Comparison of ENCODE assay signal across 11 cellular contexts in genomic region chr12:2301531-2302461, GRCh38.
DNase-seq lines count a peak whose midpoint lies in the region; ATAC-seq, FAIRE-seq and TF ChIP-seq lines count a peak whose summit lies in the region.
"Had no signal": no experiment of that assay in that cellular context is flagged by ENCODE, and none has a peak within 500 bp of the region (broad histone marks: within the 10 kb centered on the region; RNA-seq: fewer than 3 reads in every experiment).

No MANE protein-coding gene starts in this region.

- no TSS peak for BruUV-seq in HepG2 (replicated peaks; lab: Mats Ljungman, UMichigan)

- H3K4me2 ChIP-seq in GM23248 (ENCODE audit: unreplicated experiment) (peak overlapping the region; percentile 55), HepG2 (ENCODE audit: low read depth, low read length) (no peak overlapping the region)

- H2AFZ ChIP-seq in GM23248 (peak overlapping the region; percentile 46), HepG2 (ENCODE audit: low read length) (no peak overlapping the region)

- TF ChIP-seq EP300 in HepG2 (IDR thresholded peaks at IDR 0.05; ENCODE audit: low read depth in 2 of 2, low read length in 2 of 2) (no peak), HepG2 (CRISPR knock-in tag; IDR thresholded peaks at IDR 0.05; ENCODE audit: borderline replicate concordance) (no peak)

- TF ChIP-seq RAD21 in HepG2 (CRISPR knock-in tag; IDR thresholded peaks at IDR 0.05): no peak

- no peaks in the 10 kb centered on the region for H3K36me3 ChIP-seq in GM23248 (ENCODE audit: low read depth)
- H3K36me3 ChIP-seq in kidney (ENCODE audit: control insufficient read depth in 1 of 2, insufficient read depth in 2 of 2, low read length in 2 of 2): no peaks in the 10 kb centered on the region
- no peaks in the 10 kb centered on the region for H3K36me3 ChIP-seq in HepG2 (replicated peaks in 1 of 2; ENCODE audit: control insufficient read depth in 1 of 2, insufficient read depth in 2 of 2, low read length in 2 of 2)
- no peaks in the 10 kb centered on the region for H3K36me3 ChIP-seq in gastrocnemius medialis

- TF ChIP-seq CTCF in kidney (IDR thresholded peaks at IDR 0.05; ENCODE audit: borderline replicate concordance, extremely low read depth, insufficient read depth) (no peak), HepG2 (CRISPR knock-in tag; IDR thresholded peaks at IDR 0.05) (no peak), gastrocnemius medialis (IDR thresholded peaks at IDR 0.05 in 4 of 5, conservative IDR thresholded peaks at IDR 0.05 in 1 of 5) (no peak)

- H3K27me3 ChIP-seq in GM23248 (replicated peaks; ENCODE audit: insufficient read depth): no peaks in the 10 kb centered on the region
- H3K27me3 ChIP-seq in HepG2 (ENCODE audit: control insufficient read depth in 1 of 2, insufficient read depth in 2 of 2, low read length in 2 of 2): peaks cover 7 to 45% of the 10 kb centered on the region in 2 experiments; a peak in 4 of 5 replicates
- H3K27me3 ChIP-seq in gastrocnemius medialis: no peaks in the 10 kb centered on the region

- H3K9me3 ChIP-seq in GM23248 (ENCODE audit: low read depth): no peaks in the 10 kb centered on the region
- H3K9me3 ChIP-seq in kidney (ENCODE audit: control insufficient read depth in 1 of 2, low read length in 2 of 2): no peaks in the 10 kb centered on the region
- no peaks in the 10 kb centered on the region for H3K9me3 ChIP-seq in HepG2 (ENCODE audit: low read length)
- H3K9me3 ChIP-seq in gastrocnemius medialis: no peaks in the 10 kb centered on the region

- H4K20me1 ChIP-seq in GM23248 (ENCODE audit: insufficient read depth) (no peaks in the 10 kb centered on the region), HepG2 (ENCODE audit: insufficient read depth, low read length) (no peaks in the 10 kb centered on the region)

- FAIRE-seq in kidney (lab: Jason Lieb, UNC): no peak
- FAIRE-seq in HepG2 (lab: Jason Lieb, UNC): no peak

- H3K79me2 ChIP-seq in GM23248 (ENCODE audit: insufficient read depth): peaks cover 44% of the 10 kb centered on the region
- H3K79me2 ChIP-seq in HepG2 (ENCODE audit: insufficient read depth, low read length): no peaks in the 10 kb centered on the region

- peak overlapping the region; percentile 67 for H3K9ac ChIP-seq in GM23248
- no peak overlapping the region for H3K9ac ChIP-seq in kidney (ENCODE audit: low read length in 2 of 2)
- H3K9ac ChIP-seq in HepG2 (ENCODE audit: insufficient read depth, low read depth, low read length): no peak overlapping the region

- intact Hi-C loops in kidney (cut with DNase I): no loop called here
- intact Hi-C loops in HepG2 (cut with micrococcal nuclease; ENCODE audit: unreplicated experiment): no loop called here
- intact Hi-C loops in gastrocnemius medialis (cut with DNase I; ENCODE audit: low total_unique reads): no loop called here

- H3K4me1 ChIP-seq in GM23248 (ENCODE audit: insufficient read depth) (peaks cover 29% of the 10 kb centered on the region), kidney (ENCODE audit: control insufficient read depth in 1 of 2, insufficient read depth in 1 of 2, low read depth in 1 of 2, low read length in 2 of 2) (peaks cover 13 to 21% of the 10 kb centered on the region in 2 donors), HepG2 (ENCODE audit: insufficient read depth, low read length) (no peaks in the 10 kb centered on the region), gastrocnemius medialis (no peaks in the 10 kb centered on the region)

- in situ Hi-C loops in GM23248 (cut with MboI) (no loop called here), HepG2 (cut with HindIII; ENCODE audit: extremely low pct_ligation_motif_present, low pct_unique_long_range_greater_than_20kb) (no loop called here), gastrocnemius medialis (cut with MboI; ENCODE audit: low sequenced_read_pairs in 4 of 4) (no loop called here)

- WGBS in GM23248 (ENCODE audit: low coverage in 1 of 2, low lambda C conversion rate in 2 of 2, missing lambda C conversion rate in 2 of 2), 2 experiments: 14 to 19% methylated on average over 14 of the region's 14 CpGs
- 7% methylated on average over 11 of the region's 14 CpGs for WGBS in HepG2 (ENCODE audit: low lambda C conversion rate)

- peak; percentile 92 for DNase-seq in GM23248
- DNase-seq in cerebellum (ENCODE audit: low spot score): peak; percentile 42
- no peak for DNase-seq in kidney
- DNase-seq in stromal cell of bone marrow (ENCODE audit: low read depth): peak; percentile 73
- no peak for DNase-seq in DMS 273 (lab: John Stamatoyannopoulos, UW; ENCODE audit: unreplicated experiment)
- no peak for DNase-seq in HepG2 (ENCODE audit: low spot score)
- DNase-seq in gastrocnemius medialis: no peak
- DNase-seq: NCI-H2107 had no signal

- CTCF ChIA-PET in HepG2 (lab: Yijun Ruan, JAX; ENCODE audit: low intra/inter-chr PET ratio, low total read pairs): no interaction called here

- peak overlapping the region; percentile 80 for H3K27ac ChIP-seq in GM23248
- H3K27ac ChIP-seq in kidney (ENCODE audit: low read depth in 2 of 2, low read length in 2 of 2): peak overlapping the region; percentile 18 to 65
- H3K27ac ChIP-seq in HepG2 (ENCODE audit: extremely low read length, insufficient read depth, low read length): no peak overlapping the region
- peak overlapping the region in 1 of 4 donors; percentile 55 for H3K27ac ChIP-seq in gastrocnemius medialis
- H3K27ac ChIP-seq: VCaP had no signal

- TF ChIP-seq POLR2A in HepG2 (IDR thresholded peaks at IDR 0.05; ENCODE audit: insufficient read depth in 1 of 2, low read depth in 2 of 2, low read length in 2 of 2): no peak
- no peak for TF ChIP-seq POLR2A in gastrocnemius medialis (IDR thresholded peaks at IDR 0.05)

- peaks cover 26% of the 10 kb centered on the region for H3F3A ChIP-seq in GM23248 (ENCODE audit: insufficient read depth)

- ATAC-seq in HepG2: no peak
- ATAC-seq in GM18498 (IDR thresholded peaks at IDR 0.05; ENCODE audit: unreplicated experiment): no peak
- no peak for ATAC-seq in gastrocnemius medialis
- ATAC-seq: Panc1 had no signal

- H3K4me3 ChIP-seq in GM23248: peak overlapping the region; percentile 30
- no peak overlapping the region for H3K4me3 ChIP-seq in kidney (ENCODE audit: low read length in 2 of 2)
- H3K4me3 ChIP-seq in HepG2 (replicated peaks in 1 of 3; ENCODE audit: insufficient read depth in 1 of 3, low read depth in 2 of 3, low read length in 3 of 3): no peak overlapping the region
- no peak overlapping the region for H3K4me3 ChIP-seq in gastrocnemius medialis

- no peaks in the 10 kb centered on the region for H3K9me2 ChIP-seq in GM23248 (ENCODE audit: insufficient read depth)

- POLR2A ChIA-PET in HepG2 (lab: Yijun Ruan, JAX): no interaction called here

TF ChIP-seq in HepG2, 621 proteins besides CTCF, POLR2A, EP300 and RAD21 (continues in another document):
- TF ChIP-seq DPF2 (CRISPR knock-in tag; IDR thresholded peaks at IDR 0.05; ENCODE audit: borderline replicate concordance, low read depth) (no peak), ZGPAT (CRISPR knock-in tag; IDR thresholded peaks at IDR 0.05) (no peak), CC2D1A (CRISPR knock-in tag; IDR thresholded peaks at IDR 0.05) (no peak), ZNF772 (CRISPR knock-in tag; IDR thresholded peaks at IDR 0.05) (no peak), ZUFSP (CRISPR knock-in tag; IDR thresholded peaks at IDR 0.05; ENCODE audit: borderline replicate concordance) (no peak), ZNF263 (CRISPR knock-in tag; IDR thresholded peaks at IDR 0.05) (no peak), FOXK1 (CRISPR knock-in tag; IDR thresholded peaks at IDR 0.05; ENCODE audit: borderline replicate concordance, low read depth) (no peak), ZNF20 (CRISPR knock-in tag; IDR thresholded peaks at IDR 0.05) (no peak)

Comparison
In these comparisons a context has a peak if more than half of its experiments do, and no peak if none do; other contexts are left out.
1. DNase-seq: peak in GM23248 (single experiment), cerebellum (single experiment) and stromal cell of bone marrow (single experiment); none in kidney (single experiment), DMS 273 (single experiment), HepG2 (single experiment) and gastrocnemius medialis (0 of 2).